12 cellular contexts compared by ENCODE assay signal in genomic region chr3:18725668-18726407, GRCh38.
A peak's percentile ranks its signal among the peaks of the same experiment; 100 is the strongest.
DNase-seq lines count a peak whose midpoint lies in the region; TF ChIP-seq lines count a peak whose summit lies in the region.
"Had no signal": no experiment of that assay in that cellular context is flagged by ENCODE, and none has a peak within 500 bp of the region (broad histone marks: within the 10 kb centered on the region; RNA-seq: fewer than 3 reads in every experiment).

No MANE protein-coding gene starts in this region.

- H3K36me3 Mint-ChIP-seq in activated CD4-positive, alpha-beta T cell treated with anti-CD3 and anti-CD28 coated beads, Interleukin-2, amount 10 ng/mL, durations not matched to agents 7 days and 5 days (ENCODE audit: low read depth), result peaks cover 20% of the 10 kb centered on the region
- H3K36me3 Mint-ChIP-seq: memory B cell had no signal

- H3K4me3 Mint-ChIP-seq in activated CD4-positive, alpha-beta T cell treated with anti-CD3 and anti-CD28 coated beads, Interleukin-2, amount 10 ng/mL, durations not matched to agents 7 days and 5 days, result peak overlapping the region; percentile 63
- H3K4me3 Mint-ChIP-seq: memory B cell had no signal

- peaks cover 76% of the 10 kb centered on the region for H3K4me1 Mint-ChIP-seq in activated CD4-positive, alpha-beta T cell treated with anti-CD3 and anti-CD28 coated beads, Interleukin-2, amount 10 ng/mL, durations not matched to agents 7 days and 5 days

- no peak for TF ChIP-seq CTCF in fibroblast of pulmonary artery (IDR thresholded peaks at IDR 0.05; ENCODE audit: low read length, missing control alignments)

- POLR2A ChIA-PET in activated CD4-positive, alpha-beta T cell treated with anti-CD3 and anti-CD28 coated beads, Interleukin-2, amount 10 ng/mL, durations not matched to agents 7 days and 5 days (lab: Charles Lee), result interaction anchor here (0.6 to 1.1 kb wide), 3 partner anchors 9 to 20 kb away, joined by 3 read pairs; no protein-coding TSS in a partner anchor

- CTCF ChIA-PET in activated CD4-positive, alpha-beta T cell treated with anti-CD3 and anti-CD28 coated beads, Interleukin-2, amount 10 ng/mL, durations not matched to agents 7 days and 5 days (lab: Charles Lee), result interaction anchor here (0.7 to 3.8 kb wide), 5 partner anchors 10 to 47 kb away, joined by 3 to 16 read pairs (median 5); no protein-coding TSS in a partner anchor

- peak; percentile 38 for DNase-seq in activated gamma-delta T cell treated with Interleukin-2 at 50 U/mL for 16 hours
- DNase-seq in activated gamma-delta T cell (lab: John Stamatoyannopoulos, UW), result no peak
- peak; percentile 59 for DNase-seq in activated CD4-positive, alpha-beta T cell treated with anti-CD3 and anti-CD28 coated beads, Interleukin-2, amount 10 ng/mL, durations not matched to agents 7 days and 5 days
- peak; percentile 70 for DNase-seq in fibroblast of pulmonary artery (ENCODE audit: low read depth)
- peak; percentile 16 for DNase-seq in stimulated activated naive CD4-positive, alpha-beta T cell treated with Interleukin-2 at 50 U/mL for 16 hours (lab: John Stamatoyannopoulos, UW)
- no peak for DNase-seq in iPS-NIHi11 (ENCODE audit: low spot score)
- no peak for DNase-seq in NCI-H1048 (lab: John Stamatoyannopoulos, UW)
- no peak for DNase-seq in NCI-H1092 (lab: John Stamatoyannopoulos, UW)
- DNase-seq: body of pancreas, right cardiac atrium, WERI-Rb-1 had no signal

- peak overlapping the region; percentile 92 for H3K27ac Mint-ChIP-seq in activated CD4-positive, alpha-beta T cell treated with anti-CD3 and anti-CD28 coated beads, Interleukin-2, amount 10 ng/mL, durations not matched to agents 7 days and 5 days
- H3K27ac Mint-ChIP-seq: memory B cell had no signal

- no peak overlapping the region for H3K4me3 ChIP-seq in fibroblast of pulmonary artery (replicated peaks; ENCODE audit: low read depth, low read length)
- H3K4me3 ChIP-seq: body of pancreas had no signal

- H3K9me3 Mint-ChIP-seq in activated CD4-positive, alpha-beta T cell treated with anti-CD3 and anti-CD28 coated beads, Interleukin-2, amount 10 ng/mL, durations not matched to agents 7 days and 5 days, result peaks cover 13% of the 10 kb centered on the region
- H3K9me3 Mint-ChIP-seq: memory B cell had no signal

- H3K27me3 Mint-ChIP-seq in activated CD4-positive, alpha-beta T cell treated with anti-CD3 and anti-CD28 coated beads, Interleukin-2, amount 10 ng/mL, durations not matched to agents 7 days and 5 days, result no peaks in the 10 kb centered on the region

Comparison
In these comparisons a context has a peak if more than half of its experiments do, and no peak if none do; other contexts are left out.
1. DNase-seq: peak in activated gamma-delta T cell treated with Interleukin-2 at 50 U/mL for 16 hours (single experiment), activated CD4-positive, alpha-beta T cell treated with anti-CD3 and anti-CD28 coated beads, Interleukin-2, amount 10 ng/mL, durations not matched to agents 7 days and 5 days (single experiment), fibroblast of pulmonary artery (single experiment) and stimulated activated naive CD4-positive, alpha-beta T cell treated with Interleukin-2 at 50 U/mL for 16 hours (single experiment); none in activated gamma-delta T cell (single experiment), iPS-NIHi11 (single experiment), NCI-H1048 (single experiment) and NCI-H1092 (single experiment).